ENCODE assay signal across 9 cellular contexts in the genomic region with DNA sequence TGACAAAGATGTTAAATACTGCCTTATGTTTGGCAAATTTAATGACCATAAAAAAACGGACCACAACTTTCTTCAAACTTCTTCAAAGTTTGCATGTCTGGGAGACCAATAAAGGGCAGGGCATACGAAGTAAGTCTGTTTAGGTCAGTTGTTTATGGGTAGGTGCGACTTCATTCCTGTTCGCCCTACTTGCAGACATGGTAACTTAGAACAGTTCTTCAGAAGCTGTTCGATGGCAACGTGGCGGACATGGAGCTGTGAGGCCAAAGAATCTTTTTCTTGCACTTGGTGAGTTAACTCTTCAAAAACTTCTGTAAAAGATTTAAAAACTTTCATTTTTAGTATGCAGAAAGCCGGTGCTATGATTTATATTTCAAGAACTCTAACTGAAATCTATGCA. TPM values are rescaled to one million over a fixed set of nuclear protein-coding genes. Genes with fewer than 3 reads are reported as not detected.
DNase-seq lines count a peak whose midpoint lies in the region; ATAC-seq and TF ChIP-seq lines count a peak whose summit lies in the region.
"Had no signal": no experiment of that assay in that cellular context is flagged by ENCODE, and none has a peak within 500 bp of the region (broad histone marks: within the 10 kb centered on the region; RNA-seq: fewer than 3 reads in every experiment).

No MANE protein-coding gene starts in this region.

- H3K36me3 Mint-ChIP-seq in activated T-cell treated with anti-CD3 and anti-CD28 coated beads, Interleukin-2, amount 50 U/mL, for 24 hours (ENCODE audit: low read depth), result peaks cover 67% of the 10 kb centered on the region
- H3K36me3 Mint-ChIP-seq in stimulated activated effector memory CD8-positive, alpha-beta T cell treated with anti-CD3 and anti-CD28 coated beads, Interleukin-12 subunit alpha, Interleukin-12 subunit beta, amount 100 ng/mL, for 72 hours, result peaks cover 77% of the 10 kb centered on the region
- H3K36me3 Mint-ChIP-seq in GM23338 (ENCODE audit: low read depth), result peaks cover 23% of the 10 kb centered on the region

- H3K27me3 ChIP-seq in colonic mucosa, result no peaks in the 10 kb centered on the region
- H3K27me3 ChIP-seq in GM23338 (ENCODE audit: insufficient read depth), result no peaks in the 10 kb centered on the region

- DNase-seq in activated T-cell treated with anti-CD3 and anti-CD28 coated beads, Interleukin-2, amount 50 U/mL, for 24 hours, result no peak
- no peak for DNase-seq in activated T-cell treated with anti-CD3 and anti-CD28 coated beads for 4 hours
- DNase-seq in colonic mucosa, result no peak
- no peak for DNase-seq in stimulated activated effector memory CD8-positive, alpha-beta T cell treated with anti-CD3 and anti-CD28 coated beads, Interleukin-12 subunit alpha, Interleukin-12 subunit beta, amount 100 ng/mL, for 72 hours (ENCODE audit: low spot score in 2 of 2)
- no peak for DNase-seq in GM23338 (ENCODE audit: low spot score)
- no peak for DNase-seq in SIG-M5 (lab: John Stamatoyannopoulos, UW)
- no peak for DNase-seq in kidney glomerular epithelial cell (lab: John Stamatoyannopoulos, UW)
- DNase-seq: NCI-H1417 had no signal

- H2AFZ ChIP-seq in GM23338, result no peak overlapping the region

- no peaks in the 10 kb centered on the region for H3K36me3 ChIP-seq in colonic mucosa
- H3K36me3 ChIP-seq in GM23338 (ENCODE audit: insufficient read depth), result 0 out of 2 replicates have a peak, but pooled peaks cover 9% of the 10 kb centered on the region

- H3K4me1 ChIP-seq in colonic mucosa (no peaks in the 10 kb centered on the region), GM23338 (ENCODE audit: insufficient read depth) (no peaks in the 10 kb centered on the region)

- peak overlapping the region; percentile 78 for H3K27ac Mint-ChIP-seq in activated T-cell treated with anti-CD3 and anti-CD28 coated beads, Interleukin-2, amount 50 U/mL, for 24 hours
- H3K27ac Mint-ChIP-seq in stimulated activated effector memory CD8-positive, alpha-beta T cell treated with anti-CD3 and anti-CD28 coated beads, Interleukin-12 subunit alpha, Interleukin-12 subunit beta, amount 100 ng/mL, for 72 hours, result peak overlapping the region; percentile 88
- no peak overlapping the region for H3K27ac Mint-ChIP-seq in GM23338

- no peaks in the 10 kb centered on the region for H3K9me3 Mint-ChIP-seq in activated T-cell treated with anti-CD3 and anti-CD28 coated beads, Interleukin-2, amount 50 U/mL, for 24 hours
- no peaks in the 10 kb centered on the region for H3K9me3 Mint-ChIP-seq in stimulated activated effector memory CD8-positive, alpha-beta T cell treated with anti-CD3 and anti-CD28 coated beads, Interleukin-12 subunit alpha, Interleukin-12 subunit beta, amount 100 ng/mL, for 72 hours
- no peaks in the 10 kb centered on the region for H3K9me3 Mint-ChIP-seq in GM23338

- peak overlapping the region; percentile 68 for H3K4me3 Mint-ChIP-seq in activated T-cell treated with anti-CD3 and anti-CD28 coated beads, Interleukin-2, amount 50 U/mL, for 24 hours
- H3K4me3 Mint-ChIP-seq in stimulated activated effector memory CD8-positive, alpha-beta T cell treated with anti-CD3 and anti-CD28 coated beads, Interleukin-12 subunit alpha, Interleukin-12 subunit beta, amount 100 ng/mL, for 72 hours, result peak overlapping the region; percentile 50
- H3K4me3 Mint-ChIP-seq in GM23338, result no peak overlapping the region

- peak; percentile 13 for ATAC-seq in HG03064 (IDR thresholded peaks at IDR 0.05; ENCODE audit: low read depth, unreplicated experiment)
- peak; percentile 19 for ATAC-seq in stimulated activated effector memory CD8-positive, alpha-beta T cell treated with anti-CD3 and anti-CD28 coated beads, Interleukin-12 subunit alpha, Interleukin-12 subunit beta, amount 100 ng/mL, for 72 hours
- no peak for ATAC-seq in GM23338

- H3K9me3 ChIP-seq in colonic mucosa, result no peaks in the 10 kb centered on the region

- H3F3A ChIP-seq in GM23338 (replicated peaks; ENCODE audit: low read depth), result no peaks in the 10 kb centered on the region

- peak overlapping the region; percentile 24 for H3K27ac ChIP-seq in colonic mucosa
- no peak overlapping the region for H3K27ac ChIP-seq in GM23338 (ENCODE audit: low read depth)

- no peaks in the 10 kb centered on the region for H3K27me3 Mint-ChIP-seq in activated T-cell treated with anti-CD3 and anti-CD28 coated beads, Interleukin-2, amount 50 U/mL, for 24 hours
- H3K27me3 Mint-ChIP-seq in GM23338 (ENCODE audit: insufficient read depth, low read depth, poor library complexity), result no peaks in the 10 kb centered on the region

- H3K4me1 Mint-ChIP-seq in activated T-cell treated with anti-CD3 and anti-CD28 coated beads, Interleukin-2, amount 50 U/mL, for 24 hours (ENCODE audit: low read depth), result peaks cover 81% of the 10 kb centered on the region
- peaks cover 35% of the 10 kb centered on the region for H3K4me1 Mint-ChIP-seq in stimulated activated effector memory CD8-positive, alpha-beta T cell treated with anti-CD3 and anti-CD28 coated beads, Interleukin-12 subunit alpha, Interleukin-12 subunit beta, amount 100 ng/mL, for 72 hours
- no peaks in the 10 kb centered on the region for H3K4me1 Mint-ChIP-seq in GM23338

- no peak overlapping the region for H3K4me2 ChIP-seq in GM23338

- H3K79me2 ChIP-seq in GM23338 (replicated peaks; ENCODE audit: insufficient read depth), result no peaks in the 10 kb centered on the region; the same call in 1 of the 2 replicates

- intact Hi-C loops in colonic mucosa (cut with DNase I), result no loop called here

- TF ChIP-seq CTCF in colonic mucosa (IDR thresholded peaks at IDR 0.05), result no peak
- TF ChIP-seq CTCF in GM23338 (conservative IDR thresholded peaks at IDR 0.05; ENCODE audit: low read depth in 2 of 2), result no peak

- H4K20me1 ChIP-seq in GM23338 (replicated peaks; ENCODE audit: insufficient read depth), result no peaks in the 10 kb centered on the region

- no peak overlapping the region for H3K4me3 ChIP-seq in colonic mucosa
- no peak overlapping the region for H3K4me3 ChIP-seq in GM23338

- no peaks in the 10 kb centered on the region for H3K9me2 ChIP-seq in GM23338 (ENCODE audit: insufficient read depth)

- peak overlapping the region in 1 of 2 donors; percentile 14 for H3K9ac ChIP-seq in colonic mucosa (ENCODE audit: low read depth in 2 of 2, low read length in 2 of 2)

TF ChIP-seq in GM23338, 12 proteins besides CTCF, POLR2A, EP300 and RAD21:
- TF ChIP-seq ZNF331 (CRISPR knock-in tag; IDR thresholded peaks at IDR 0.05; ENCODE audit: low read depth) (no peak), EZH2 (IDR thresholded peaks at IDR 0.05; ENCODE audit: low read depth, unreplicated experiment) (no peak)

RNA-seq across cellular contexts. Expression of a gene that starts 25.9 kb away (rescaled TPM):
- 1 to 10 TPM; 3.8 to 9.6 TPM for total RNA-seq in colonic mucosa
- total RNA-seq in GM23338 (2014; rRNA removed; shearing (Covaris generic)), result 18.6 and 20.0 TPM in 2 replicates
- polyA plus RNA-seq in GM23338 (2016; fragmentation: Nextera tagmentation; extraction: Ambion mirVana), result 7.3 and 10.9 TPM in 2 replicates
